In genomic region chr22:38567531-38568245, GRCh38 we compare ENCODE assay signal across 18 cellular contexts. TPM values are rescaled to one million over a fixed set of nuclear protein-coding genes. Genes with fewer than 3 reads are reported as not detected.
DNase-seq lines count a peak whose midpoint lies in the region; ATAC-seq and TF ChIP-seq lines count a peak whose summit lies in the region.
"Had no signal": no experiment of that assay in that cellular context is flagged by ENCODE, and none has a peak within 500 bp of the region (broad histone marks: within the 10 kb centered on the region; RNA-seq: fewer than 3 reads in every experiment).

No MANE protein-coding gene starts in this region.

- peaks cover 12 to 19% of the 10 kb centered on the region in 2 donors for H3K4me1 Mint-ChIP-seq in natural killer cell
- peaks cover 14 to 24% of the 10 kb centered on the region in 2 donors for H3K4me1 Mint-ChIP-seq in natural killer cell treated with Interleukin-12 subunit alpha and Interleukin-12 subunit beta and Interleukin-15 and Interleukin-18, amount 100 ng/mL, for 72 hours (ENCODE audit: low read depth in 2 of 2)
- H3K4me1 Mint-ChIP-seq in activated T-helper 2 cell treated with anti-CD3 and anti-CD28 coated beads, Interferon-gamma antibody, Interleukin-2, Interleukin-4, amounts not matched to agents 10 μg/mL and 5 μg/mL and 100 μg/mL, durations not matched to agents 14 hours and 24 hours and 36 hours (ENCODE audit: low read depth) = peaks cover 20% of the 10 kb centered on the region

- intact Hi-C loops in natural killer cell (cut with micrococcal nuclease) = no loop called here
- intact Hi-C loops in activated T-helper 2 cell treated with anti-CD3 and anti-CD28 coated beads, Interferon-gamma antibody, Interleukin-2, Interleukin-4, amounts not matched to agents 10 μg/mL and 5 μg/mL and 100 μg/mL, durations not matched to agents 14 hours and 24 hours and 36 hours (cut with micrococcal nuclease) = no loop called here

- no peak for DNase-seq in natural killer cell
- no peak for DNase-seq in natural killer cell treated with Interleukin-12 subunit alpha and Interleukin-12 subunit beta and Interleukin-15 and Interleukin-18, amount 100 ng/mL, for 72 hours (ENCODE audit: low spot score)
- DNase-seq in activated T-helper 2 cell treated with anti-CD3 and anti-CD28 coated beads, Interferon-gamma antibody, Interleukin-2, Interleukin-4, amounts not matched to agents 10 μg/mL and 5 μg/mL and 100 μg/mL, durations not matched to agents 14 hours and 24 hours and 36 hours (ENCODE audit: low spot score) = no peak
- DNase-seq in myocyte (ENCODE audit: low read depth) = peak; percentile 57
- DNase-seq in dedifferentiated amniotic fluid mesenchymal stem cell (ENCODE audit: extremely low spot score) = no peak
- DNase-seq: activated CD4-positive, alpha-beta T cell treated with anti-CD3 and anti-CD28 coated beads, Interleukin-2, amount 10 ng/mL, durations not matched to agents 7 days and 5 days; activated naive CD4-positive, alpha-beta T cell treated with anti-CD3 and anti-CD28 coated beads, Interleukin-2, amount 10 ng/mL, durations not matched to agents 7 days and 5 days; Kasumi-1; NCI-H526; Right ventricle myocardium superior; stimulated activated CD8-positive, alpha-beta memory T cell treated with anti-CD3 and anti-CD28 coated beads, Interleukin-4, amount 100 ng/mL, for 48 hours had no signal

- ATAC-seq in natural killer cell (no peak), GM18909 (IDR thresholded peaks at IDR 0.05; ENCODE audit: poor library complexity, unreplicated experiment) (no peak), HG03342 (IDR thresholded peaks at IDR 0.05; ENCODE audit: unreplicated experiment) (no peak), GM19324 (IDR thresholded peaks at IDR 0.05; ENCODE audit: low FRiP score, unreplicated experiment) (no peak)
- no peak for ATAC-seq in natural killer cell treated with Interleukin-12 subunit alpha and Interleukin-12 subunit beta and Interleukin-15 and Interleukin-18, amount 100 ng/mL, for 72 hours
- ATAC-seq: foreskin keratinocyte had no signal

- no peaks in the 10 kb centered on the region for H3K9me3 Mint-ChIP-seq in natural killer cell
- no peaks in the 10 kb centered on the region for H3K9me3 Mint-ChIP-seq in natural killer cell treated with Interleukin-12 subunit alpha and Interleukin-12 subunit beta and Interleukin-15 and Interleukin-18, amount 100 ng/mL, for 72 hours
- no peaks in the 10 kb centered on the region for H3K9me3 Mint-ChIP-seq in activated T-helper 2 cell treated with anti-CD3 and anti-CD28 coated beads, Interferon-gamma antibody, Interleukin-2, Interleukin-4, amounts not matched to agents 10 μg/mL and 5 μg/mL and 100 μg/mL, durations not matched to agents 14 hours and 24 hours and 36 hours
- H3K9me3 Mint-ChIP-seq: activated CD4-positive, alpha-beta T cell treated with anti-CD3 and anti-CD28 coated beads, Interleukin-2, amount 10 ng/mL, durations not matched to agents 7 days and 5 days; activated naive CD4-positive, alpha-beta T cell treated with anti-CD3 and anti-CD28 coated beads, Interleukin-2, amount 10 ng/mL, durations not matched to agents 7 days and 5 days; dendritic cell treated with granulocyte-macrophage colony-stimulating factor and Interleukin-4, amounts not matched to agents 40 ng/mL and 50 ng/mL, for 4 days; memory B cell; neural progenitor cell had no signal

- TF ChIP-seq CTCF in natural killer cell (IDR thresholded peaks at IDR 0.05) = no peak

- H3K4me3 Mint-ChIP-seq in natural killer cell = peak overlapping the region; percentile 56
- no peak overlapping the region for H3K4me3 Mint-ChIP-seq in natural killer cell treated with Interleukin-12 subunit alpha and Interleukin-12 subunit beta and Interleukin-15 and Interleukin-18, amount 100 ng/mL, for 72 hours
- peak overlapping the region; percentile 31 for H3K4me3 Mint-ChIP-seq in activated T-helper 2 cell treated with anti-CD3 and anti-CD28 coated beads, Interferon-gamma antibody, Interleukin-2, Interleukin-4, amounts not matched to agents 10 μg/mL and 5 μg/mL and 100 μg/mL, durations not matched to agents 14 hours and 24 hours and 36 hours (ENCODE audit: low read depth)
- H3K4me3 Mint-ChIP-seq: activated CD4-positive, alpha-beta T cell treated with anti-CD3 and anti-CD28 coated beads, Interleukin-2, amount 10 ng/mL, durations not matched to agents 7 days and 5 days; activated naive CD4-positive, alpha-beta T cell treated with anti-CD3 and anti-CD28 coated beads, Interleukin-2, amount 10 ng/mL, durations not matched to agents 7 days and 5 days; dendritic cell treated with granulocyte-macrophage colony-stimulating factor and Interleukin-4, amounts not matched to agents 40 ng/mL and 50 ng/mL, for 4 days; memory B cell; neural progenitor cell had no signal

- H3K27me3 Mint-ChIP-seq in natural killer cell (ENCODE audit: low read depth in 2 of 2) = no peaks in the 10 kb centered on the region
- H3K27me3 Mint-ChIP-seq in natural killer cell treated with Interleukin-12 subunit alpha and Interleukin-12 subunit beta and Interleukin-15 and Interleukin-18, amount 100 ng/mL, for 72 hours = no peaks in the 10 kb centered on the region
- H3K27me3 Mint-ChIP-seq in activated T-helper 2 cell treated with anti-CD3 and anti-CD28 coated beads, Interferon-gamma antibody, Interleukin-2, Interleukin-4, amounts not matched to agents 10 μg/mL and 5 μg/mL and 100 μg/mL, durations not matched to agents 14 hours and 24 hours and 36 hours (ENCODE audit: low read depth) = no peaks in the 10 kb centered on the region
- H3K27me3 Mint-ChIP-seq: activated CD4-positive, alpha-beta T cell treated with anti-CD3 and anti-CD28 coated beads, Interleukin-2, amount 10 ng/mL, durations not matched to agents 7 days and 5 days; activated naive CD4-positive, alpha-beta T cell treated with anti-CD3 and anti-CD28 coated beads, Interleukin-2, amount 10 ng/mL, durations not matched to agents 7 days and 5 days; memory B cell had no signal

- H3K36me3 Mint-ChIP-seq in natural killer cell = no peaks in the 10 kb centered on the region
- H3K36me3 Mint-ChIP-seq in natural killer cell treated with Interleukin-12 subunit alpha and Interleukin-12 subunit beta and Interleukin-15 and Interleukin-18, amount 100 ng/mL, for 72 hours = no peaks in the 10 kb centered on the region
- H3K36me3 Mint-ChIP-seq in activated T-helper 2 cell treated with anti-CD3 and anti-CD28 coated beads, Interferon-gamma antibody, Interleukin-2, Interleukin-4, amounts not matched to agents 10 μg/mL and 5 μg/mL and 100 μg/mL, durations not matched to agents 14 hours and 24 hours and 36 hours (ENCODE audit: low read depth) = peaks cover 8% of the 10 kb centered on the region
- H3K36me3 Mint-ChIP-seq: memory B cell, neural progenitor cell had no signal

- H3K27ac Mint-ChIP-seq in natural killer cell = no peak overlapping the region
- peak overlapping the region in 1 of 2 donors; percentile 92 for H3K27ac Mint-ChIP-seq in natural killer cell treated with Interleukin-12 subunit alpha and Interleukin-12 subunit beta and Interleukin-15 and Interleukin-18, amount 100 ng/mL, for 72 hours
- no peak overlapping the region for H3K27ac Mint-ChIP-seq in activated T-helper 2 cell treated with anti-CD3 and anti-CD28 coated beads, Interferon-gamma antibody, Interleukin-2, Interleukin-4, amounts not matched to agents 10 μg/mL and 5 μg/mL and 100 μg/mL, durations not matched to agents 14 hours and 24 hours and 36 hours
- H3K27ac Mint-ChIP-seq: activated CD4-positive, alpha-beta T cell treated with anti-CD3 and anti-CD28 coated beads, Interleukin-2, amount 10 ng/mL, durations not matched to agents 7 days and 5 days; dendritic cell treated with granulocyte-macrophage colony-stimulating factor and Interleukin-4, amounts not matched to agents 40 ng/mL and 50 ng/mL, for 4 days; memory B cell; neural progenitor cell had no signal

RNA-seq across cellular contexts. Expression of gene DMC1, which starts 2.3 kb away (rescaled TPM):
- total RNA-seq in natural killer cell (1 to 10 TPM in 1 of 3 donors, under 1 TPM in 2; 0.31 to 1.7 (median 0.63) TPM), myocyte (0.52 and 1.2 TPM in 2 replicates)
- total RNA-seq in natural killer cell treated with Interleukin-12 subunit alpha and Interleukin-12 subunit beta and Interleukin-15 and Interleukin-18, amount 100 ng/mL, for 72 hours = 10 to 100 TPM in 1 of 2 donors, 1 to 10 TPM in 1; 4.6 to 11.5 TPM
- total RNA-seq in activated T-helper 2 cell treated with anti-CD3 and anti-CD28 coated beads, Interferon-gamma antibody, Interleukin-2, Interleukin-4, amounts not matched to agents 10 μg/mL and 5 μg/mL and 100 μg/mL, durations not matched to agents 14 hours and 24 hours and 36 hours = 10.8 and 13.6 TPM in 2 replicates
- 0.69 TPM for polyA plus RNA-seq in myocyte (2012)
